Comparison of ENCODE assay signal across 18 cellular contexts in genomic region chr17:66215529-66215911, GRCh38. TPM values are rescaled to one million over a fixed set of nuclear protein-coding genes. Genes with fewer than 3 reads are reported as not detected.
DNase-seq lines count a peak whose midpoint lies in the region; ATAC-seq, FAIRE-seq and TF ChIP-seq lines count a peak whose summit lies in the region.
"Had no signal": no experiment of that assay in that cellular context is flagged by ENCODE, and none has a peak within 500 bp of the region (broad histone marks: within the 10 kb centered on the region; RNA-seq: fewer than 3 reads in every experiment).

No MANE protein-coding gene starts in this region.

- H3K4me2 ChIP-seq in SK-N-SH, result no peak overlapping the region
- H3K4me2 ChIP-seq in K562 (ENCODE audit: insufficient read depth, low read length), result no peak overlapping the region
- no peak overlapping the region for H3K4me2 ChIP-seq in parathyroid adenoma (ENCODE audit: low read length)
- H3K4me2 ChIP-seq in neural progenitor cell, result no peak overlapping the region

- H3K79me2 ChIP-seq in SK-N-SH (ENCODE audit: insufficient read depth), result no peaks in the 10 kb centered on the region
- H3K79me2 ChIP-seq in K562 (ENCODE audit: control insufficient read depth, insufficient read depth, low read length), result no peaks in the 10 kb centered on the region
- no peaks in the 10 kb centered on the region for H3K79me2 ChIP-seq in parathyroid adenoma
- no peaks in the 10 kb centered on the region for H3K79me2 ChIP-seq in neural progenitor cell (ENCODE audit: low read depth)

- H3K9me3 Mint-ChIP-seq in activated CD4-positive, alpha-beta memory T cell treated with anti-CD3 and anti-CD28 coated beads, Interleukin-2, amount 10 ng/mL, durations not matched to agents 7 days and 5 days, result no peaks in the 10 kb centered on the region
- no peaks in the 10 kb centered on the region for H3K9me3 Mint-ChIP-seq in neural progenitor cell
- H3K9me3 Mint-ChIP-seq: CD4-positive, alpha-beta memory T cell had no signal

- intact Hi-C loops in K562 (cut with micrococcal nuclease), result no loop called here

- no peaks in the 10 kb centered on the region for H4K20me1 ChIP-seq in SK-N-SH (ENCODE audit: insufficient read depth)
- H4K20me1 ChIP-seq in K562 (replicated peaks; ENCODE audit: control insufficient read depth, insufficient read depth, low read length), result no peaks in the 10 kb centered on the region
- no peaks in the 10 kb centered on the region for H4K20me1 ChIP-seq in neural progenitor cell (ENCODE audit: low read depth)

- no peaks in the 10 kb centered on the region for H3K4me1 Mint-ChIP-seq in activated CD4-positive, alpha-beta memory T cell treated with anti-CD3 and anti-CD28 coated beads, Interleukin-2, amount 10 ng/mL, durations not matched to agents 7 days and 5 days
- peaks cover 8% of the 10 kb centered on the region for H3K4me1 Mint-ChIP-seq in neural progenitor cell

- TF ChIP-seq EP300 in SK-N-SH (IDR thresholded peaks at IDR 0.05; ENCODE audit: borderline replicate concordance in 1 of 2, low read depth in 1 of 2, low read length in 1 of 2) (no peak), K562 (IDR thresholded peaks at IDR 0.05; ENCODE audit: low read length) (no peak)

- no peak for TF ChIP-seq POLR2A in K562 (conservative IDR thresholded peaks at IDR 0.05)

- no peak for TF ChIP-seq CTCF in SK-N-SH (IDR thresholded peaks at IDR 0.05)
- no peak for TF ChIP-seq CTCF in K562 (IDR thresholded peaks at IDR 0.05 in 2 of 3, conservative IDR thresholded peaks at IDR 0.05 in 1 of 3; ENCODE audit: insufficient read depth in 2 of 3, low read depth in 1 of 3, low read length in 3 of 3)
- no peak for TF ChIP-seq CTCF in parathyroid adenoma (IDR thresholded peaks at IDR 0.05)
- no peak for TF ChIP-seq CTCF in neural progenitor cell (IDR thresholded peaks at IDR 0.05)

- POLR2A ChIA-PET in SK-N-SH (lab: Yijun Ruan, JAX), result no interaction called here
- POLR2A ChIA-PET in K562 (lab: Yijun Ruan, JAX), result no interaction called here
- POLR2A ChIA-PET in activated CD4-positive, alpha-beta memory T cell treated with anti-CD3 and anti-CD28 coated beads, Interleukin-2, amount 10 ng/mL, durations not matched to agents 7 days and 5 days (lab: Charles Lee), result no interaction called here

- H3K9ac ChIP-seq in SK-N-SH (no peak overlapping the region), K562 (ENCODE audit: insufficient read depth in 1 of 2, low read depth in 2 of 2, low read length in 2 of 2) (no peak overlapping the region), parathyroid adenoma (no peak overlapping the region), neural progenitor cell (no peak overlapping the region)
- H3K9ac ChIP-seq: GM23248 had no signal

- no peak overlapping the region for H3K27ac ChIP-seq in SK-N-SH (ENCODE audit: low read depth in 2 of 2, low read length in 1 of 2)
- no peak overlapping the region for H3K27ac ChIP-seq in K562 (ENCODE audit: extremely low read depth, low read depth, low read length)
- no peak overlapping the region for H3K27ac ChIP-seq in parathyroid adenoma
- H3K27ac ChIP-seq in neural progenitor cell, result no peak overlapping the region
- H3K27ac ChIP-seq: GM23248 had no signal

- H3K36me3 Mint-ChIP-seq in activated CD4-positive, alpha-beta memory T cell treated with anti-CD3 and anti-CD28 coated beads, Interleukin-2, amount 10 ng/mL, durations not matched to agents 7 days and 5 days (ENCODE audit: low read depth), result no peaks in the 10 kb centered on the region
- no peaks in the 10 kb centered on the region for H3K36me3 Mint-ChIP-seq in neural progenitor cell
- H3K36me3 Mint-ChIP-seq: CD4-positive, alpha-beta memory T cell had no signal

- H3F3A ChIP-seq in SK-N-SH (replicated peaks; ENCODE audit: insufficient read depth) (no peaks in the 10 kb centered on the region), neural progenitor cell (ENCODE audit: low read depth) (no peaks in the 10 kb centered on the region)

- H3K9me1 ChIP-seq in K562 (ENCODE audit: control insufficient read depth, insufficient read depth, low read length), result no peaks in the 10 kb centered on the region

- in situ Hi-C loops in K562 (cut with MboI), result no loop called here

- H2AFZ ChIP-seq in SK-N-SH (ENCODE audit: low read depth), result no peak overlapping the region
- no peak overlapping the region for H2AFZ ChIP-seq in K562 (ENCODE audit: low read depth, low read length)
- H2AFZ ChIP-seq in parathyroid adenoma, result peak overlapping the region; percentile 30
- no peak overlapping the region for H2AFZ ChIP-seq in neural progenitor cell (replicated peaks)
- H2AFZ ChIP-seq: GM23248 had no signal

- H3K36me3 ChIP-seq in SK-N-SH (replicated peaks in 1 of 2; ENCODE audit: control insufficient read depth in 1 of 2, insufficient read depth in 2 of 2, low read length in 1 of 2) (no peaks in the 10 kb centered on the region), K562 (ENCODE audit: control insufficient read depth, insufficient read depth, low read length) (no peaks in the 10 kb centered on the region), parathyroid adenoma (ENCODE audit: control insufficient read depth, insufficient read depth, low read length) (no peaks in the 10 kb centered on the region), neural progenitor cell (no peaks in the 10 kb centered on the region)

- no peak overlapping the region for H3K27ac Mint-ChIP-seq in activated CD4-positive, alpha-beta memory T cell treated with anti-CD3 and anti-CD28 coated beads, Interleukin-2, amount 10 ng/mL, durations not matched to agents 7 days and 5 days
- H3K27ac Mint-ChIP-seq in neural progenitor cell, result no peak overlapping the region

- no peak for DNase-seq in SK-N-SH
- DNase-seq in K562 (ENCODE audit: extremely low read depth in 1 of 4, low spot score in 3 of 4), result no peak
- no peak for DNase-seq in activated CD4-positive, alpha-beta memory T cell treated with anti-CD3 and anti-CD28 coated beads, Interleukin-2, amount 10 ng/mL, durations not matched to agents 7 days and 5 days
- no peak for DNase-seq in neural progenitor cell (ENCODE audit: low spot score)
- DNase-seq: C1 segment of cervical spinal cord; Calu3; CD4-positive, alpha-beta memory T cell; DND-41; GM23248; H7; HCEC 1CT had no signal

- no peak for ATAC-seq in K562
- ATAC-seq in GM19324 (IDR thresholded peaks at IDR 0.05; ENCODE audit: low FRiP score, unreplicated experiment), result no peak

- H3K4me3 Mint-ChIP-seq in activated CD4-positive, alpha-beta memory T cell treated with anti-CD3 and anti-CD28 coated beads, Interleukin-2, amount 10 ng/mL, durations not matched to agents 7 days and 5 days, result no peak overlapping the region
- no peak overlapping the region for H3K4me3 Mint-ChIP-seq in neural progenitor cell
- H3K4me3 Mint-ChIP-seq: CD4-positive, alpha-beta memory T cell had no signal

- BruUV-seq in K562 (replicated peaks; lab: Mats Ljungman, UMichigan), result no TSS peak

- peaks cover 6% of the 10 kb centered on the region; the same call in 1 of the 2 replicates for H3K27me3 ChIP-seq in SK-N-SH (ENCODE audit: insufficient read depth)
- peaks cover 8 to 17% of the 10 kb centered on the region in 2 experiments; a peak in 4 of 5 replicates for H3K27me3 ChIP-seq in K562 (ENCODE audit: control insufficient read depth in 2 of 2, insufficient read depth in 2 of 2, low read length in 2 of 2)
- H3K27me3 ChIP-seq in parathyroid adenoma (ENCODE audit: control insufficient read depth, insufficient read depth, low read length), result no peaks in the 10 kb centered on the region
- no peaks in the 10 kb centered on the region for H3K27me3 ChIP-seq in neural progenitor cell

- no peaks in the 10 kb centered on the region for H3K4me1 ChIP-seq in SK-N-SH (ENCODE audit: control insufficient read depth in 1 of 2, insufficient read depth in 2 of 2, low read depth in 1 of 2, low read length in 1 of 2)
- no peaks in the 10 kb centered on the region for H3K4me1 ChIP-seq in K562 (replicated peaks in 1 of 2; ENCODE audit: control insufficient read depth in 2 of 2, insufficient read depth in 2 of 2, low read length in 2 of 2)
- H3K4me1 ChIP-seq in parathyroid adenoma, result no peaks in the 10 kb centered on the region
- H3K4me1 ChIP-seq in neural progenitor cell, result no peaks in the 10 kb centered on the region

- TF ChIP-seq RAD21 in SK-N-SH (IDR thresholded peaks at IDR 0.05; ENCODE audit: low read length), result no peak
- TF ChIP-seq RAD21 in K562 (CRISPR knock-in tag; conservative IDR thresholded peaks at IDR 0.05 in 1 of 2, IDR thresholded peaks at IDR 0.05 in 1 of 2), result no peak

- WGBS in SK-N-SH (ENCODE audit: low lambda C conversion rate), result 61% methylated on average over 3 of the region's 3 CpGs
- 2% methylated on average over 3 of the region's 3 CpGs for WGBS in K562 (ENCODE audit: insufficient coverage, low coverage, missing lambda C conversion rate)

- no peak for FAIRE-seq in K562 (lab: Jason Lieb, UNC)
- FAIRE-seq: G401.6, GM12892, H1 had no signal

- H3K9me3 ChIP-seq in SK-N-SH (no peaks in the 10 kb centered on the region), K562 (replicated peaks; ENCODE audit: control insufficient read depth, insufficient read depth, low read depth, low read length) (no peaks in the 10 kb centered on the region), parathyroid adenoma (ENCODE audit: control insufficient read depth, low read length) (no peaks in the 10 kb centered on the region), neural progenitor cell (ENCODE audit: low read depth) (no peaks in the 10 kb centered on the region)

- peaks cover 23% of the 10 kb centered on the region for H3K27me3 Mint-ChIP-seq in activated CD4-positive, alpha-beta memory T cell treated with anti-CD3 and anti-CD28 coated beads, Interleukin-2, amount 10 ng/mL, durations not matched to agents 7 days and 5 days
- H3K27me3 Mint-ChIP-seq in neural progenitor cell (ENCODE audit: insufficient read depth, low read depth), result no peaks in the 10 kb centered on the region

- CTCF ChIA-PET in SK-N-SH (lab: Yijun Ruan, JAX) (interaction anchor here (0.9 to 4.9 kb wide), 2 partner anchors 14 to 458 kb away, joined by 3 to 35 read pairs; no protein-coding TSS in a partner anchor), K562 (lab: Yijun Ruan, JAX; ENCODE audit: low intra/inter-chr PET ratio) (no interaction called here)
- CTCF ChIA-PET in activated CD4-positive, alpha-beta memory T cell treated with anti-CD3 and anti-CD28 coated beads, Interleukin-2, amount 10 ng/mL, durations not matched to agents 7 days and 5 days (lab: Charles Lee), result no interaction called here

- H3K4me3 ChIP-seq in SK-N-SH (ENCODE audit: low read depth in 2 of 2, low read length in 1 of 2), result no peak overlapping the region
- H3K4me3 ChIP-seq in K562, result no peak overlapping the region
- H3K4me3 ChIP-seq in parathyroid adenoma (ENCODE audit: low read depth, low read length), result no peak overlapping the region
- H3K4me3 ChIP-seq in neural progenitor cell, result no peak overlapping the region
- H3K4me3 ChIP-seq: GM23248 had no signal

- H3K9me2 ChIP-seq in SK-N-SH, result no peaks in the 10 kb centered on the region

RNA-seq across cellular contexts. Expression of gene APOH, which starts 13.7 kb away (rescaled TPM):
- polyA plus RNA-seq in SK-N-SH (2012; rRNA removed) (not detected in 2 replicates), K562 (2011; rRNA removed) (not detected in 2 replicates), K562 (2014; fragmentation: Illumina TruSeq; extraction: Trizol) (not detected in 2 replicates), K562 (2014; fragmentation: Nextera tagmentation; extraction: Ambion mirVana) (not detected), K562 (2014; rRNA removed) (not detected in 2 replicates)
- polyA plus RNA-seq in SK-N-SH (2012; cell fraction: cytosol; rRNA removed), result 0.03 and 0.08 TPM in 2 replicates
- not detected in 2 replicates for polyA plus RNA-seq in SK-N-SH (2012; cell fraction: nucleus; rRNA removed)
- total RNA-seq in K562 (2011; cell fraction: chromatin; rRNA removed; ENCODE audit: low replicate concordance), result not detected in 2 replicates
- total RNA-seq in K562 (2011; cell fraction: nucleolus; rRNA removed), result not detected in 2 replicates
- total RNA-seq in K562 (2011; cell fraction: nucleoplasm; rRNA removed), result not detected in 2 replicates
- total RNA-seq in K562 (2014; rRNA removed) (not detected in 2 replicates), K562 (2014; rRNA removed; fragmentation: Illumina TruSeq; extraction: Trizol) (not detected in 2 replicates), K562 (2015; rRNA removed; fragmentation: Illumina TruSeq; extraction: Trizol) (not detected in 2 replicates), K562 (2021) (1.1 and 1.2 TPM in 2 replicates), neural progenitor cell (ENCODE audit: low replicate concordance) (not detected in 2 replicates)
- not detected in 2 replicates for polyA plus RNA-seq in K562 (2011; cell fraction: cytosol; rRNA removed)
- not detected in 2 replicates for polyA plus RNA-seq in K562 (2011; cell fraction: nucleus; rRNA removed)
- polyA plus RNA-seq in K562 (2012), result not detected in 2 replicates
- not detected in 2 replicates for polyA minus RNA-seq in K562 (2011; rRNA and poly(A)+ RNA removed)
- 5.0 TPM in 1 of 2 replicates, not detected in the other for polyA minus RNA-seq in K562 (2011; cell fraction: cytosol; rRNA and poly(A)+ RNA removed)
- polyA minus RNA-seq in K562 (2011; cell fraction: nucleus; rRNA and poly(A)+ RNA removed), result not detected in 2 replicates
- not detected for total RNA-seq in activated CD4-positive, alpha-beta memory T cell treated with anti-CD3 and anti-CD28 coated beads, Interleukin-2, amount 10 ng/mL, durations not matched to agents 7 days and 5 days
- total RNA-seq: A172; Calu3; CD4-positive, alpha-beta memory T cell; GM23248; H1; H7 had no signal
- polyA plus RNA-seq: BJ, GM23248, H1 had no signal

RNA-seq across cellular contexts. Expression of gene CEP112, which starts 23.6 kb away (rescaled TPM):
- polyA plus RNA-seq in SK-N-SH (2012; rRNA removed), result 7.9 and 10.6 TPM in 2 replicates
- polyA plus RNA-seq in SK-N-SH (2012; cell fraction: cytosol; rRNA removed), result 13.9 and 18.0 TPM in 2 replicates
- polyA plus RNA-seq in SK-N-SH (2012; cell fraction: nucleus; rRNA removed), result 3.3 and 6.6 TPM in 2 replicates
- total RNA-seq in K562 (2011; cell fraction: chromatin; rRNA removed; ENCODE audit: low replicate concordance), result not detected in 2 replicates
- total RNA-seq in K562 (2011; cell fraction: nucleolus; rRNA removed), result not detected in 2 replicates
- not detected in 2 replicates for total RNA-seq in K562 (2011; cell fraction: nucleoplasm; rRNA removed)
- not detected in 2 replicates for total RNA-seq in K562 (2014; rRNA removed)
- total RNA-seq in K562 (2014; rRNA removed; fragmentation: Illumina TruSeq; extraction: Trizol), result not detected in 2 replicates
- not detected in 2 replicates for total RNA-seq in K562 (2015; rRNA removed; fragmentation: Illumina TruSeq; extraction: Trizol)
- not detected in 2 replicates for total RNA-seq in K562 (2021)
- not detected in 2 replicates for polyA plus RNA-seq in K562 (2011; rRNA removed)
- not detected in 2 replicates for polyA plus RNA-seq in K562 (2011; cell fraction: cytosol; rRNA removed)
- polyA plus RNA-seq in K562 (2011; cell fraction: nucleus; rRNA removed), result not detected in 2 replicates
- polyA plus RNA-seq in K562 (2012), result 0.06 and 0.16 TPM in 2 replicates
- polyA plus RNA-seq in K562 (2014; fragmentation: Illumina TruSeq; extraction: Trizol), result not detected in 2 replicates
- not detected for polyA plus RNA-seq in K562 (2014; fragmentation: Nextera tagmentation; extraction: Ambion mirVana)
- polyA plus RNA-seq in K562 (2014; rRNA removed), result 0.84 TPM in 1 of 2 replicates, not detected in the other
- not detected in 2 replicates for polyA minus RNA-seq in K562 (2011; rRNA and poly(A)+ RNA removed)
- not detected in 2 replicates for polyA minus RNA-seq in K562 (2011; cell fraction: cytosol; rRNA and poly(A)+ RNA removed)
- polyA minus RNA-seq in K562 (2011; cell fraction: nucleus; rRNA and poly(A)+ RNA removed), result not detected in 2 replicates
- total RNA-seq in activated CD4-positive, alpha-beta memory T cell treated with anti-CD3 and anti-CD28 coated beads, Interleukin-2, amount 10 ng/mL, durations not matched to agents 7 days and 5 days, result 1 to 10 TPM; 4.5 to 4.6 TPM
- total RNA-seq in neural progenitor cell (ENCODE audit: low replicate concordance), result 6.9 and 9.7 TPM in 2 replicates
